In genomic region chr21:45441431-45442255, GRCh38 we compare ENCODE assay signal across 19 cellular contexts. TPM values are rescaled to one million over a fixed set of nuclear protein-coding genes. Genes with fewer than 3 reads are reported as not detected.
DNase-seq lines count a peak whose midpoint lies in the region; ATAC-seq, FAIRE-seq and TF ChIP-seq lines count a peak whose summit lies in the region.
"Had no signal": no experiment of that assay in that cellular context is flagged by ENCODE, and none has a peak within 500 bp of the region (broad histone marks: within the 10 kb centered on the region; RNA-seq: fewer than 3 reads in every experiment).

No MANE protein-coding gene starts in this region.

- ATAC-seq in IMR-90 (ENCODE audit: low read depth) = no peak
- no peak for ATAC-seq in HepG2
- ATAC-seq: CD8-positive, alpha-beta T cell had no signal

- H4K5ac ChIP-seq in IMR-90 (ENCODE audit: low read depth, low read length) = no peak overlapping the region

- peak overlapping the region; percentile 24 for H2AK5ac ChIP-seq in IMR-90 (ENCODE audit: low read depth, low read length)

- H2BK5ac ChIP-seq in IMR-90 (ENCODE audit: low read depth, low read length, poor library complexity, severe bottlenecking) = no peak overlapping the region

- H3K9me3 ChIP-seq in IMR-90 (ENCODE audit: control insufficient read depth, insufficient read depth, low read length) = peaks cover 2% of the 10 kb centered on the region; the same call in 1 of the 2 replicates
- H3K9me3 ChIP-seq in HepG2 (ENCODE audit: low read length) = no peaks in the 10 kb centered on the region; the same call in 1 of the 2 replicates
- H3K9me3 ChIP-seq in tibial nerve = peaks cover 0 to 7% (median 0%) of the 10 kb centered on the region in 4 donors

- no peak for FAIRE-seq in HepG2 (lab: Jason Lieb, UNC)
- FAIRE-seq: GM12891, GM19239 had no signal

- H3K9me3 Mint-ChIP-seq in activated T-helper 1 cell treated with anti-CD3 and anti-CD28 coated beads, Interleukin-12 subunit alpha, Interleukin-12 subunit beta, Interleukin-2, Interleukin-4 antibody, amounts not matched to agents 30 ng/mL and 10 ng/mL and 1 ng/mL, durations not matched to agents 14 hours and 24 hours and 36 hours = peaks cover 4% of the 10 kb centered on the region
- peaks cover 10% of the 10 kb centered on the region for H3K9me3 Mint-ChIP-seq in progenitor cell of endocrine pancreas (ENCODE audit: low read depth)
- H3K9me3 Mint-ChIP-seq: CD8-positive, alpha-beta T cell had no signal

- no peak overlapping the region for H4K8ac ChIP-seq in IMR-90 (ENCODE audit: low read depth in 2 of 2, low read length in 2 of 2)

- peaks cover 16 to 72% of the 10 kb centered on the region in 2 experiments; a peak in 3 of 4 replicates for H3K79me1 ChIP-seq in IMR-90 (ENCODE audit: low read depth in 1 of 2, low read length in 2 of 2)

- no peak overlapping the region for H2BK15ac ChIP-seq in IMR-90 (ENCODE audit: low read depth, low read length)

- TF ChIP-seq CTCF in IMR-90 (conservative IDR thresholded peaks at IDR 0.05; ENCODE audit: low read depth, low read length) (no peak), HepG2 (CRISPR knock-in tag; IDR thresholded peaks at IDR 0.05) (no peak), progenitor cell of endocrine pancreas (IDR thresholded peaks at IDR 0.05; ENCODE audit: unreplicated experiment) (no peak), tibial nerve (IDR thresholded peaks at IDR 0.05) (no peak)

- H3K36me3 ChIP-seq in IMR-90 (ENCODE audit: control insufficient read depth, insufficient read depth, low read length) = peaks cover 4% of the 10 kb centered on the region
- H3K36me3 ChIP-seq in HepG2 (replicated peaks in 1 of 2; ENCODE audit: control insufficient read depth in 1 of 2, insufficient read depth in 2 of 2, low read length in 2 of 2) = peaks cover 17% of the 10 kb centered on the region in 2 experiments
- no peaks in the 10 kb centered on the region for H3K36me3 ChIP-seq in tibial nerve
- H3K36me3 ChIP-seq: BLaER1 treated with 17β-estradiol and CSF1 and Interleukin-3, amounts not matched to agents 10 nM and 100 nM had no signal

- no peaks in the 10 kb centered on the region for H3K27me3 Mint-ChIP-seq in activated T-helper 1 cell treated with anti-CD3 and anti-CD28 coated beads, Interleukin-12 subunit alpha, Interleukin-12 subunit beta, Interleukin-2, Interleukin-4 antibody, amounts not matched to agents 30 ng/mL and 10 ng/mL and 1 ng/mL, durations not matched to agents 14 hours and 24 hours and 36 hours (ENCODE audit: insufficient read depth)
- H3K27me3 Mint-ChIP-seq in progenitor cell of endocrine pancreas = no peaks in the 10 kb centered on the region

- no peak overlapping the region for H2BK20ac ChIP-seq in IMR-90 (ENCODE audit: low read depth, low read length)

- no peak overlapping the region for H3K4me3 Mint-ChIP-seq in activated T-helper 1 cell treated with anti-CD3 and anti-CD28 coated beads, Interleukin-12 subunit alpha, Interleukin-12 subunit beta, Interleukin-2, Interleukin-4 antibody, amounts not matched to agents 30 ng/mL and 10 ng/mL and 1 ng/mL, durations not matched to agents 14 hours and 24 hours and 36 hours
- H3K4me3 Mint-ChIP-seq in progenitor cell of endocrine pancreas (ENCODE audit: low read depth) = no peak overlapping the region
- H3K4me3 Mint-ChIP-seq: CD8-positive, alpha-beta T cell had no signal

- dilution Hi-C loops in IMR-90 (cut with HindIII; ENCODE audit: low sequenced_read_pairs, unreplicated experiment) = no loop called here

- H3K23ac ChIP-seq in IMR-90 (ENCODE audit: low read depth, low read length) = no peak overlapping the region

- 96% methylated on average over 20 of the region's 31 CpGs; no CpG with 5 or more reads in 1 of the 2 experiments for WGBS in IMR-90 (ENCODE audit: extremely low coverage in 2 of 2, insufficient read length in 1 of 2), 2 experiments
- 97% methylated on average over 23 of the region's 31 CpGs for WGBS in HepG2 (ENCODE audit: low lambda C conversion rate)
- 93 to 95% methylated on average over 27 to 28 of the region's 31 CpGs for WGBS in tibial nerve, 2 donors

- H3K4me2 ChIP-seq in IMR-90 (ENCODE audit: low read depth, low read length) = no peak overlapping the region
- H3K4me2 ChIP-seq in HepG2 (ENCODE audit: low read depth, low read length) = no peak overlapping the region
- H3K4me2 ChIP-seq: BLaER1 treated with 17β-estradiol and CSF1 and Interleukin-3, amounts not matched to agents 10 nM and 100 nM; PC-9 had no signal

- no peak overlapping the region for H3K56ac ChIP-seq in IMR-90 (ENCODE audit: extremely low read depth, insufficient read depth, low read length)

- peak overlapping the region; percentile 31 for H3K27ac Mint-ChIP-seq in activated T-helper 1 cell treated with anti-CD3 and anti-CD28 coated beads, Interleukin-12 subunit alpha, Interleukin-12 subunit beta, Interleukin-2, Interleukin-4 antibody, amounts not matched to agents 30 ng/mL and 10 ng/mL and 1 ng/mL, durations not matched to agents 14 hours and 24 hours and 36 hours
- peak overlapping the region; percentile 29 for H3K27ac Mint-ChIP-seq in progenitor cell of endocrine pancreas
- H3K27ac Mint-ChIP-seq: CD8-positive, alpha-beta T cell had no signal

- no peak for TF ChIP-seq EP300 in HepG2 (IDR thresholded peaks at IDR 0.05; ENCODE audit: low read depth in 2 of 2, low read length in 2 of 2)
- TF ChIP-seq EP300 in HepG2 (CRISPR knock-in tag; IDR thresholded peaks at IDR 0.05; ENCODE audit: borderline replicate concordance) = no peak
- TF ChIP-seq EP300 in tibial nerve (IDR thresholded peaks at IDR 0.05) = no peak

- H3K4me1 ChIP-seq in IMR-90 (ENCODE audit: control insufficient read depth, insufficient read depth, low read length) (peaks cover 10% of the 10 kb centered on the region), HepG2 (ENCODE audit: insufficient read depth, low read length) (peaks cover 30% of the 10 kb centered on the region), tibial nerve (peaks cover 0 to 18% (median 11%) of the 10 kb centered on the region in 4 donors)

- peaks cover 72% of the 10 kb centered on the region for H3K79me2 ChIP-seq in HepG2 (ENCODE audit: insufficient read depth, low read length)

- CTCF ChIA-PET in IMR-90 (lab: Yijun Ruan, JAX) (no interaction called here), HepG2 (lab: Yijun Ruan, JAX; ENCODE audit: low intra/inter-chr PET ratio, low total read pairs) (interaction anchor here (1.2 kb wide), 1 partner anchor 149 kb away, joined by 4 read pairs; no protein-coding TSS in a partner anchor)

- in situ Hi-C loops in IMR-90 (cut with MboI; ENCODE audit: low sequenced_read_pairs) (loop anchor here (10.0 kb wide), 1 partner anchor 297 kb away; no protein-coding TSS in a partner anchor), HepG2 (cut with HindIII; ENCODE audit: extremely low pct_ligation_motif_present, low pct_unique_long_range_greater_than_20kb) (no loop called here), KBM-7 (cut with MboI; ENCODE audit: low pct_unique_long_range_greater_than_20kb, low sequenced_read_pairs) (loop anchor here (25.0 kb wide), 1 partner anchor 304 kb away; no protein-coding TSS in a partner anchor)

- POLR2A ChIA-PET in IMR-90 (lab: Charles Lee; ENCODE audit: unreplicated experiment) = interaction anchor here (0.6 to 0.7 kb wide), 2 partner anchors 21 to 103 kb away, joined by 3 to 4 read pairs; no protein-coding TSS in a partner anchor
- POLR2A ChIA-PET in HepG2 (lab: Yijun Ruan, JAX) = interaction anchor here (1.2 kb wide), 1 partner anchor 149 kb away, joined by 4 read pairs; no protein-coding TSS in a partner anchor

- H4K20me1 ChIP-seq in IMR-90 (ENCODE audit: insufficient read depth, low read length) (peaks cover 46% of the 10 kb centered on the region), HepG2 (ENCODE audit: insufficient read depth, low read length) (no peaks in the 10 kb centered on the region)
- H4K20me1 ChIP-seq: BLaER1 treated with 17β-estradiol and CSF1 and Interleukin-3, amounts not matched to agents 10 nM and 100 nM had no signal

- peak overlapping the region; percentile 23 for H2AFZ ChIP-seq in IMR-90 (replicated peaks; ENCODE audit: low read length, poor library complexity)
- no peak overlapping the region for H2AFZ ChIP-seq in HepG2 (ENCODE audit: low read length)
- H2AFZ ChIP-seq: GM23248, PC-9 had no signal

- DNase-seq in IMR-90 (no peak), HepG2 (ENCODE audit: low spot score) (no peak), progenitor cell of endocrine pancreas (ENCODE audit: low spot score, unreplicated experiment) (no peak), KBM-7 (no peak), tibial nerve (ENCODE audit: low spot score in 2 of 2) (no peak), SIG-M5 treated with dmso at 0.1 percent for 504 hours (lab: John Stamatoyannopoulos, UW; ENCODE audit: unreplicated experiment) (no peak)
- no peak for DNase-seq in activated T-helper 1 cell treated with anti-CD3 and anti-CD28 coated beads, Interleukin-12 subunit alpha, Interleukin-12 subunit beta, Interleukin-2, Interleukin-4 antibody, amounts not matched to agents 30 ng/mL and 10 ng/mL and 1 ng/mL, durations not matched to agents 14 hours and 24 hours and 36 hours (ENCODE audit: low spot score)
- DNase-seq in stimulated activated CD4-positive, alpha-beta T cell treated with anti-CD3 and anti-CD28 coated beads, Interleukin-15, amount 100 ng/mL, for 24 hours = no peak
- DNase-seq: Calu3; CD8-positive, alpha-beta T cell; GM23248; NCI-H1417 treated with DMSO at 0.1 percent for 48 hours; NCI-H2029; NCI-H2171; NCI-H526; PC-9 had no signal

- no peak overlapping the region for H2AK9ac ChIP-seq in IMR-90 (replicated peaks; ENCODE audit: low read depth, low read length, poor library complexity)

- TF ChIP-seq RAD21 in IMR-90 (IDR thresholded peaks at IDR 0.05; ENCODE audit: low read length) = no peak
- TF ChIP-seq RAD21 in HepG2 (CRISPR knock-in tag; IDR thresholded peaks at IDR 0.05) = no peak

- no peak overlapping the region for H3K4ac ChIP-seq in IMR-90 (ENCODE audit: low read depth, low read length)

- no peak overlapping the region for H4K91ac ChIP-seq in IMR-90 (ENCODE audit: insufficient read depth, low read depth, low read length)

- H3K27me3 ChIP-seq in IMR-90 (ENCODE audit: control insufficient read depth, insufficient read depth, low read length) = no peaks in the 10 kb centered on the region
- no peaks in the 10 kb centered on the region for H3K27me3 ChIP-seq in HepG2 (ENCODE audit: control insufficient read depth in 1 of 2, insufficient read depth in 2 of 2, low read length in 2 of 2)
- H3K27me3 ChIP-seq in tibial nerve = no peaks in the 10 kb centered on the region

- H3K9me1 ChIP-seq in IMR-90 (ENCODE audit: insufficient read depth, low read length) = peaks cover 7% of the 10 kb centered on the region; the same call in 1 of the 2 replicates

- H3K18ac ChIP-seq in IMR-90 (ENCODE audit: low read depth, low read length) = no peak overlapping the region

- no peak overlapping the region for H3K14ac ChIP-seq in IMR-90 (replicated peaks; ENCODE audit: low read depth, low read length)

- TF ChIP-seq POLR2A in IMR-90 (IDR thresholded peaks at IDR 0.05; ENCODE audit: low read depth, low read length) (no peak), HepG2 (IDR thresholded peaks at IDR 0.05; ENCODE audit: insufficient read depth in 1 of 2, low read depth in 2 of 2, low read length in 2 of 2) (no peak), tibial nerve (IDR thresholded peaks at IDR 0.05) (no peak)

- H3K27ac ChIP-seq in IMR-90 (ENCODE audit: insufficient read depth, low read length) = no peak overlapping the region
- peak overlapping the region; percentile 3 for H3K27ac ChIP-seq in HepG2 (ENCODE audit: extremely low read length, insufficient read depth, low read length)
- no peak overlapping the region for H3K27ac ChIP-seq in tibial nerve
- H3K27ac ChIP-seq: BLaER1 treated with 17β-estradiol and CSF1 and Interleukin-3, amounts not matched to agents 10 nM and 100 nM; GM23248; PC-9 had no signal

- H3K4me3 ChIP-seq in IMR-90 (ENCODE audit: insufficient read depth, low read depth, low read length) = no peak overlapping the region
- no peak overlapping the region for H3K4me3 ChIP-seq in HepG2 (replicated peaks in 1 of 3; ENCODE audit: insufficient read depth in 1 of 3, low read depth in 2 of 3, low read length in 3 of 3)
- no peak overlapping the region for H3K4me3 ChIP-seq in tibial nerve
- H3K4me3 ChIP-seq: BLaER1 treated with 17β-estradiol and CSF1 and Interleukin-3, amounts not matched to agents 10 nM and 100 nM; GM23248; PC-9 had no signal

- H2BK120ac ChIP-seq in IMR-90 (ENCODE audit: low read depth, low read length) = no peak overlapping the region

- no peaks in the 10 kb centered on the region for H3K36me3 Mint-ChIP-seq in activated T-helper 1 cell treated with anti-CD3 and anti-CD28 coated beads, Interleukin-12 subunit alpha, Interleukin-12 subunit beta, Interleukin-2, Interleukin-4 antibody, amounts not matched to agents 30 ng/mL and 10 ng/mL and 1 ng/mL, durations not matched to agents 14 hours and 24 hours and 36 hours (ENCODE audit: low read depth)
- peaks cover 22% of the 10 kb centered on the region for H3K36me3 Mint-ChIP-seq in progenitor cell of endocrine pancreas (ENCODE audit: insufficient read depth)
- H3K36me3 Mint-ChIP-seq: CD8-positive, alpha-beta T cell had no signal

- intact Hi-C loops in IMR-90 (cut with micrococcal nuclease) = no loop called here
- intact Hi-C loops in activated T-helper 1 cell treated with anti-CD3 and anti-CD28 coated beads, Interleukin-12 subunit alpha, Interleukin-12 subunit beta, Interleukin-2, Interleukin-4 antibody, amounts not matched to agents 30 ng/mL and 10 ng/mL and 1 ng/mL, durations not matched to agents 14 hours and 24 hours and 36 hours (cut with micrococcal nuclease) = no loop called here
- intact Hi-C loops in HepG2 (cut with micrococcal nuclease; ENCODE audit: unreplicated experiment) = no loop called here

- H3K4me1 Mint-ChIP-seq in activated T-helper 1 cell treated with anti-CD3 and anti-CD28 coated beads, Interleukin-12 subunit alpha, Interleukin-12 subunit beta, Interleukin-2, Interleukin-4 antibody, amounts not matched to agents 30 ng/mL and 10 ng/mL and 1 ng/mL, durations not matched to agents 14 hours and 24 hours and 36 hours (ENCODE audit: low read depth) = peaks cover 11% of the 10 kb centered on the region
- peaks cover 2% of the 10 kb centered on the region for H3K4me1 Mint-ChIP-seq in progenitor cell of endocrine pancreas (ENCODE audit: low read depth)

- no TSS peak for BruUV-seq in IMR-90 (replicated peaks; lab: Mats Ljungman, UMichigan)
- no TSS peak for BruUV-seq in HepG2 (replicated peaks; lab: Mats Ljungman, UMichigan)

- H3K9ac ChIP-seq in IMR-90 (ENCODE audit: low read depth, low read length) (no peak overlapping the region), HepG2 (ENCODE audit: insufficient read depth, low read depth, low read length) (no peak overlapping the region)
- H3K9ac ChIP-seq: BLaER1 treated with 17β-estradiol and CSF1 and Interleukin-3, amounts not matched to agents 10 nM and 100 nM; GM23248 had no signal

RNA-seq across cellular contexts. Expression of gene COL18A1, which starts 36.7 kb away (rescaled TPM):
- 4.3 and 6.7 TPM in 2 replicates for total RNA-seq in IMR-90 (2012; rRNA removed)
- 46.7 and 52.6 TPM in 2 replicates for polyA plus RNA-seq in IMR-90 (2012; rRNA removed)
- 66.0 and 124 TPM in 2 replicates for polyA plus RNA-seq in IMR-90 (2012; cell fraction: cytosol; rRNA removed)
- polyA plus RNA-seq in IMR-90 (2012; cell fraction: nucleus; rRNA removed; ENCODE audit: low replicate concordance) = 136 and 394 TPM in 2 replicates
- 2.1 and 3.4 TPM in 2 replicates for total RNA-seq in activated T-helper 1 cell treated with anti-CD3 and anti-CD28 coated beads, Interleukin-12 subunit alpha, Interleukin-12 subunit beta, Interleukin-2, Interleukin-4 antibody, amounts not matched to agents 30 ng/mL and 10 ng/mL and 1 ng/mL, durations not matched to agents 14 hours and 24 hours and 36 hours
- 21.2 and 102 TPM in 2 replicates for total RNA-seq in HepG2 (2016; rRNA removed; fragmentation: Illumina TruSeq; extraction: Trizol)
- 5.5 and 5.6 TPM in 2 replicates for total RNA-seq in HepG2 (2016; cell fraction: cytosol; rRNA removed; fragmentation: Illumina TruSeq; extraction: Trizol; ENCODE audit: low read depth)
- 18.4 and 106 TPM in 2 replicates for total RNA-seq in HepG2 (2016; cell fraction: insoluble cytoplasmic fraction; rRNA removed; fragmentation: Illumina TruSeq; extraction: Trizol)
- total RNA-seq in HepG2 (2016; cell fraction: membrane; rRNA removed; fragmentation: Illumina TruSeq; extraction: Trizol) = 10.8 and 11.6 TPM in 2 replicates
- 122 and 150 TPM in 2 replicates for total RNA-seq in HepG2 (2016; cell fraction: nucleus; rRNA removed; fragmentation: Illumina TruSeq; extraction: Trizol)
- polyA plus RNA-seq in HepG2 (2011; rRNA removed) = 79.0 and 128 TPM in 2 replicates
- 51.6 and 89.8 TPM in 2 replicates for polyA plus RNA-seq in HepG2 (2011; cell fraction: cytosol; rRNA removed)
- 1,622 and 2,194 TPM in 2 replicates for polyA plus RNA-seq in HepG2 (2011; cell fraction: nucleus; rRNA removed)
- 59.0 and 129 TPM in 2 replicates for polyA plus RNA-seq in HepG2 (2012)
- polyA plus RNA-seq in HepG2 (2016; cell fraction: cytosol; fragmentation: Illumina TruSeq; extraction: Trizol; ENCODE audit: low read depth) = 4.3 and 4.4 TPM in 2 replicates
- polyA plus RNA-seq in HepG2 (2016; cell fraction: insoluble cytoplasmic fraction; fragmentation: Illumina TruSeq; extraction: Trizol; ENCODE audit: low read depth) = 20.7 and 26.9 TPM in 2 replicates
- polyA plus RNA-seq in HepG2 (2016; cell fraction: membrane; fragmentation: Illumina TruSeq; extraction: Trizol; ENCODE audit: low read depth) = 5.0 and 6.2 TPM in 2 replicates
- polyA plus RNA-seq in HepG2 (2016; cell fraction: nucleus; fragmentation: Illumina TruSeq; extraction: Trizol; ENCODE audit: insufficient read depth, low read depth) = 308 and 331 TPM in 2 replicates
- 0.09 and 44.3 TPM in 2 replicates for polyA minus RNA-seq in HepG2 (2011; rRNA and poly(A)+ RNA removed; ENCODE audit: low replicate concordance)
- polyA minus RNA-seq in HepG2 (2011; cell fraction: cytosol; rRNA and poly(A)+ RNA removed) = 36.9 and 37.7 TPM in 2 replicates
- polyA minus RNA-seq in HepG2 (2011; cell fraction: nucleus; rRNA and poly(A)+ RNA removed) = 46.7 and 51.1 TPM in 2 replicates
- total RNA-seq in progenitor cell of endocrine pancreas = 271 TPM in 2 replicates
- 100 to 1,000 TPM; 124 to 224 (median 173) TPM for total RNA-seq in tibial nerve
